In the genomic region with DNA sequence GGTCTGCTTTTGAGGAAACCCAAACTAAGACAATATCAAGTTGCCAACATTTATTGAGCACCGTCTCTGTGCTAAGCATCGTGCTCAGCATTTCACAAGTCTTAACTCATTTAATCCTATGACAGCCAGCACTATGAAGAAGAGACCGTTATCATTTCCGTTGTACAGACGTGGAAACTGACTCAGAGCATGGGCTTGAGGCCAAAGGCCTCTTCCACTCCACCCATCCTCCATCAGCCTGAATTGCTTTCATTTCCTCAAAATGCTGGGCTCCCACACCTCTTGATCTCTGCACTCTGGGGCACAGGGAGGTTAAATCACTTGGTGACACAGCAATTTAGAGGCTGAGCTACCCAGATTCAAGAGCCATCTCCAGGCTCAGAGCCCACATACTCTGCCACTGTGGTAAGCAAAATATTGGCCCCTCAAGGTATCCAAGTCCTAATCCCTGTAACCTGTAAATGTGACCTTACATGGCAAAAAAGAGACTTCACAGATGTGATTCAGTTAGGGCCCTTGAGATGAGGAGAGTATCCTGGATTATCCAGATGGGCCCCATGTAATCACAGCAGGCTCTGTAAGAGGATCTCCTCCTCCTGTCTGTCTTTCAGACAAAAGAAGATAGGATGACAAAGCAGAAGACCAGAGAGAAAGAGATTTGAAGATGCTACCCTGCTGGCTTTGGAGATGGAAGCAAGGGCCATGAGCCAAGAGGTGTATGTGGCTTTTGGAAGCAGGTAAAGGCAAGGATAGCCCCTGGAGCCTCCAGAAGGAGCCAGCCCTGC, we compare ENCODE assay signal across 8 cellular contexts. TPM values are rescaled to one million over a fixed set of nuclear protein-coding genes. Genes with fewer than 3 reads are reported as not detected.
A peak's percentile ranks its signal among the peaks of the same experiment; 100 is the strongest.
DNase-seq lines count a peak whose midpoint lies in the region; ATAC-seq and TF ChIP-seq lines count a peak whose summit lies in the region.

No MANE protein-coding gene starts in this region.

- peak overlapping the region; percentile 1 for H3K4me2 ChIP-seq in hepatocyte

- no peaks in the 10 kb centered on the region for H3K9me2 ChIP-seq in hepatocyte (replicated peaks; ENCODE audit: insufficient read depth)

- H3K79me2 ChIP-seq in hepatocyte: no peaks in the 10 kb centered on the region

- H3K4me3 ChIP-seq in hepatocyte: no peak overlapping the region

- WGBS in hepatocyte (ENCODE audit: low lambda C conversion rate, missing lambda C conversion rate): 45% methylated on average over 5 of the region's 5 CpGs

- no peak for TF ChIP-seq CTCF in hepatocyte (IDR thresholded peaks at IDR 0.05; ENCODE audit: poor library complexity)

- peaks cover 10% of the 10 kb centered on the region for H3K4me1 ChIP-seq in hepatocyte (ENCODE audit: insufficient read depth)

- peak overlapping the region; percentile 75 for H3K27ac ChIP-seq in hepatocyte

- ATAC-seq in HG03066 (IDR thresholded peaks at IDR 0.05; ENCODE audit: low read depth, unreplicated experiment): peak; percentile 99

- no peaks in the 10 kb centered on the region for H4K20me1 ChIP-seq in hepatocyte (ENCODE audit: insufficient read depth, poor library complexity, severe bottlenecking)

- H3K36me3 ChIP-seq in hepatocyte (replicated peaks; ENCODE audit: insufficient read depth, low read depth): no peaks in the 10 kb centered on the region

- DNase-seq in activated T-cell treated with anti-CD3 and anti-CD28 coated beads for 1 hour (ENCODE audit: low read depth) (peak; percentile 11), OCI-M1 (lab: John Stamatoyannopoulos, UW) (peak; percentile 93), hepatocyte (ENCODE audit: low spot score) (peak; percentile 67), middle frontal gyrus (ENCODE audit: extremely low spot score, low spot score) (no peak)
- no peak for DNase-seq in activated T-cell treated with anti-CD3 and anti-CD28 coated beads, Interleukin-2, amount 50 U/mL, for 1 hour
- DNase-seq in activated effector memory CD4-positive, alpha-beta T cell treated with anti-CD3 and anti-CD28 coated beads, Interleukin-2, amount 50 U/mL, for 16 hours: peak; percentile 69
- DNase-seq in stimulated activated CD4-positive, alpha-beta T cell treated with anti-CD3 and anti-CD28 coated beads, Interleukin-2, amount 100 ng/mL, for 48 hours: peak; percentile 28 to 29

- H3K27me3 ChIP-seq in hepatocyte: no peaks in the 10 kb centered on the region

- H2AFZ ChIP-seq in hepatocyte: no peak overlapping the region

- H3K9me3 ChIP-seq in hepatocyte (ENCODE audit: low read depth): no peaks in the 10 kb centered on the region

RNA-seq across cellular contexts. Expression of gene FLNB, which starts 24.3 kb away (rescaled TPM):
- total RNA-seq in hepatocyte: 136 and 172 TPM in 2 replicates
- 69.4 and 74.2 TPM in 2 replicates for polyA plus RNA-seq in hepatocyte

Comparison
In these comparisons a context has a peak if more than half of its experiments do, and no peak if none do; other contexts are left out.
1. DNase-seq: peak in activated T-cell treated with anti-CD3 and anti-CD28 coated beads for 1 hour (single experiment), OCI-M1 (single experiment), activated effector memory CD4-positive, alpha-beta T cell treated with anti-CD3 and anti-CD28 coated beads, Interleukin-2, amount 50 U/mL, for 16 hours (single experiment), hepatocyte (single experiment) and stimulated activated CD4-positive, alpha-beta T cell treated with anti-CD3 and anti-CD28 coated beads, Interleukin-2, amount 100 ng/mL, for 48 hours (2 of 2); none in activated T-cell treated with anti-CD3 and anti-CD28 coated beads, Interleukin-2, amount 50 U/mL, for 1 hour (single experiment) and middle frontal gyrus (single experiment).